2 cellular contexts compared by ENCODE assay signal in genomic region chr17:76004750-76005262, GRCh38.
TF ChIP-seq lines count a peak whose summit lies in the region.

No MANE protein-coding gene starts in this region.

TF ChIP-seq in SK-N-SH treated with all-trans-retinoic acid at 6 μM for 48 hours, 23 proteins besides CTCF, POLR2A, EP300 and RAD21 (continued from another document):
- no peak for TF ChIP-seq TSHZ2 (CRISPR knock-in tag; IDR thresholded peaks at IDR 0.05)

TF ChIP-seq in liver, 16 proteins besides CTCF, POLR2A, EP300 and RAD21 (continued from another document):
- TF ChIP-seq MAX (IDR thresholded peaks at IDR 0.05) (no peak), FOXA1 (IDR thresholded peaks at IDR 0.05) (no peak)
